In genomic region chr12:53054112-53054878, GRCh38 we compare ENCODE assay signal across 8 cellular contexts. TPM values are rescaled to one million over a fixed set of nuclear protein-coding genes. Genes with fewer than 3 reads are reported as not detected.
DNase-seq lines count a peak whose midpoint lies in the region; ATAC-seq and TF ChIP-seq lines count a peak whose summit lies in the region.

No MANE protein-coding gene starts in this region.

- peak overlapping the region; percentile 62 for H3K27ac ChIP-seq in CD4-positive, alpha-beta memory T cell (ENCODE audit: low read depth, low read length)

- H3K27me3 ChIP-seq in CD4-positive, alpha-beta memory T cell (ENCODE audit: insufficient read depth, low read length) = no peaks in the 10 kb centered on the region

- CTCF ChIA-PET in CD4-positive, alpha-beta memory T cell (lab: Charles Lee; ENCODE audit: partially characterized antibody) = interaction anchor here (0.7 to 5.5 kb wide), 12 partner anchors 7 to 455 kb away, joined by 3 to 58 read pairs (median 4); partner anchors contain the start of genes SOAT2 and SPRYD3

- H3K4me3 Mint-ChIP-seq in CD4-positive, alpha-beta memory T cell = peak overlapping the region; percentile 88 to 95 (median 92)

- peak; percentile 94 to 96 (median 94) for DNase-seq in CD4-positive, alpha-beta memory T cell
- peak; percentile 95 for DNase-seq in HPDE6-E6E7 (ENCODE audit: extremely low spot score)
- peak; percentile 31 for DNase-seq in NK-92 treated with Interleukin-12 subunit alpha and Interleukin-12 subunit beta, amount 100 ng/mL, for 24 hours (lab: John Stamatoyannopoulos, UW)
- peak; percentile 94 for DNase-seq in activated T-cell treated with anti-CD3 and anti-CD28 coated beads for 4 hours
- DNase-seq in epithelial cell of proximal tubule (ENCODE audit: low read depth) = no peak
- DNase-seq in mucosa of descending colon = peak; percentile 96 to 98 (median 97)
- DNase-seq in stimulated activated CD8-positive, alpha-beta memory T cell treated with anti-CD3 and anti-CD28 coated beads, Interleukin-4, amount 100 ng/mL, for 1 hour (ENCODE audit: low read depth in 2 of 2, low spot score in 1 of 2) = peak; percentile 82 to 85

- intact Hi-C loops in CD4-positive, alpha-beta memory T cell (cut with micrococcal nuclease) = loop anchor here (1.0 to 5.0 kb wide), 3 partner anchors 43 to 241 kb away; partner anchors contain the start of genes CSAD, IGFBP6, PFDN5 and ZNF740
- intact Hi-C loops in mucosa of descending colon (cut with DNase I, micrococcal nuclease) = no loop called here

- ATAC-seq in GM19452 (IDR thresholded peaks at IDR 0.05; ENCODE audit: unreplicated experiment) (peak; percentile 77), mucosa of descending colon (peak; percentile 83)

- no peaks in the 10 kb centered on the region for H3K27me3 Mint-ChIP-seq in CD4-positive, alpha-beta memory T cell

- POLR2A ChIA-PET in CD4-positive, alpha-beta memory T cell (lab: Charles Lee; ENCODE audit: partially characterized antibody) = interaction anchor here (0.9 to 3.4 kb wide), 9 partner anchors 8 to 447 kb away, joined by 3 to 8 read pairs (median 4); partner anchors contain the start of genes EIF4B, IGFBP6, SPRYD3 and TARBP2

- H3K9me3 Mint-ChIP-seq in CD4-positive, alpha-beta memory T cell = no peaks in the 10 kb centered on the region

- peaks cover 9% of the 10 kb centered on the region for H3K4me1 ChIP-seq in CD4-positive, alpha-beta memory T cell (ENCODE audit: insufficient read depth, low read length)
- H3K4me1 ChIP-seq in mucosa of descending colon (ENCODE audit: low read depth) = peaks cover 45% of the 10 kb centered on the region

- no peaks in the 10 kb centered on the region for H3K9me3 ChIP-seq in CD4-positive, alpha-beta memory T cell (ENCODE audit: control insufficient read depth in 1 of 2, low read length in 2 of 2)
- H3K9me3 ChIP-seq in mucosa of descending colon = no peaks in the 10 kb centered on the region

- no peaks in the 10 kb centered on the region for H3K36me3 Mint-ChIP-seq in CD4-positive, alpha-beta memory T cell

- no peak for TF ChIP-seq CTCF in epithelial cell of proximal tubule (conservative IDR thresholded peaks at IDR 0.05; ENCODE audit: low read depth, low read length)
- no peak for TF ChIP-seq CTCF in mucosa of descending colon (IDR thresholded peaks at IDR 0.05)

- peaks cover 4 to 18% (median 12%) of the 10 kb centered on the region in 4 donors for H3K4me1 Mint-ChIP-seq in CD4-positive, alpha-beta memory T cell

- no peaks in the 10 kb centered on the region for H3K36me3 ChIP-seq in CD4-positive, alpha-beta memory T cell (ENCODE audit: insufficient read depth, low read length)
- H3K36me3 ChIP-seq in mucosa of descending colon (ENCODE audit: low read depth) = no peaks in the 10 kb centered on the region

- H3K27ac Mint-ChIP-seq in CD4-positive, alpha-beta memory T cell = peak overlapping the region; percentile 80 to 98 (median 93)

- H3K4me3 ChIP-seq in CD4-positive, alpha-beta memory T cell (ENCODE audit: low read length in 2 of 2) = peak overlapping the region; percentile 76 to 87
- peak overlapping the region; percentile 65 for H3K4me3 ChIP-seq in epithelial cell of proximal tubule (ENCODE audit: low read depth, low read length)
- H3K4me3 ChIP-seq in mucosa of descending colon = no peak overlapping the region

RNA-seq across cellular contexts. Expression of gene TNS2, which starts 4.4 kb away (rescaled TPM):
- total RNA-seq in CD4-positive, alpha-beta memory T cell = 1 to 10 TPM; 6.3 to 7.2 TPM
- under 1 TPM; 0.27 to 0.45 TPM for polyA plus RNA-seq in CD4-positive, alpha-beta memory T cell
- total RNA-seq in epithelial cell of proximal tubule = 6.7 and 10.8 TPM in 2 replicates
- 100 to 1,000 TPM in 1 of 3 donors, 10 to 100 TPM in 2; 22.6 to 119 (median 51.9) TPM for total RNA-seq in mucosa of descending colon

RNA-seq across cellular contexts. Expression of gene SPRYD3, which starts 24.9 kb away (rescaled TPM):
- total RNA-seq in CD4-positive, alpha-beta memory T cell = 10 to 100 TPM; 54.3 to 59.3 TPM
- polyA plus RNA-seq in CD4-positive, alpha-beta memory T cell = 10 to 100 TPM; 54.2 to 71.7 TPM
- total RNA-seq in epithelial cell of proximal tubule (24.5 and 26.1 TPM in 2 replicates), mucosa of descending colon (10 to 100 TPM; 27.3 to 51.0 (median 32.5) TPM)

RNA-seq across cellular contexts. Expression of gene IGFBP6, which starts 43.2 kb away (rescaled TPM):
- total RNA-seq in CD4-positive, alpha-beta memory T cell = under 1 TPM in 1 of 2 experiments, not detected in 1; 0.61 TPM
- polyA plus RNA-seq in CD4-positive, alpha-beta memory T cell = 1 to 10 TPM in 1 of 2 donors, under 1 TPM in 1; 0.53 to 1.5 TPM
- total RNA-seq in epithelial cell of proximal tubule (71.6 and 102 TPM in 2 replicates), mucosa of descending colon (10 to 100 TPM in 2 of 3 donors, 1 to 10 TPM in 1; 10.0 to 93.4 (median 27.1) TPM)

RNA-seq across cellular contexts. Expression of gene EIF4B, which starts 48.0 kb away (rescaled TPM):
- 100 to 1,000 TPM; 730 to 777 TPM for total RNA-seq in CD4-positive, alpha-beta memory T cell
- polyA plus RNA-seq in CD4-positive, alpha-beta memory T cell = 100 to 1,000 TPM in 1 of 2 donors, 10 to 100 TPM in 1; 74.2 to 117 TPM
- 371 and 447 TPM in 2 replicates for total RNA-seq in epithelial cell of proximal tubule
- total RNA-seq in mucosa of descending colon = 100 to 1,000 TPM; 341 to 535 (median 345) TPM

RNA-seq across cellular contexts. Expression of gene SOAT2, which starts 49.0 kb away (rescaled TPM):
- under 1 TPM; 0.26 to 0.42 TPM for total RNA-seq in CD4-positive, alpha-beta memory T cell
- polyA plus RNA-seq in CD4-positive, alpha-beta memory T cell = under 1 TPM; 0.20 to 0.85 TPM
- not detected in 2 replicates for total RNA-seq in epithelial cell of proximal tubule
- total RNA-seq in mucosa of descending colon = under 1 TPM in 1 of 3 donors, not detected in 2; 0.41 TPM

Comparison
In these comparisons a context has a peak if more than half of its experiments do, and no peak if none do; other contexts are left out.
1. RNA of gene IGFBP6, which starts 43.2 kb away (total RNA-seq): 71.6 to 102 TPM in epithelial cell of proximal tubule and 10.0 to 93.4 TPM in mucosa of descending colon; 0.61 TPM in CD4-positive, alpha-beta memory T cell; every median in the first group is over 4 times any median in the second.